In the genomic region with DNA sequence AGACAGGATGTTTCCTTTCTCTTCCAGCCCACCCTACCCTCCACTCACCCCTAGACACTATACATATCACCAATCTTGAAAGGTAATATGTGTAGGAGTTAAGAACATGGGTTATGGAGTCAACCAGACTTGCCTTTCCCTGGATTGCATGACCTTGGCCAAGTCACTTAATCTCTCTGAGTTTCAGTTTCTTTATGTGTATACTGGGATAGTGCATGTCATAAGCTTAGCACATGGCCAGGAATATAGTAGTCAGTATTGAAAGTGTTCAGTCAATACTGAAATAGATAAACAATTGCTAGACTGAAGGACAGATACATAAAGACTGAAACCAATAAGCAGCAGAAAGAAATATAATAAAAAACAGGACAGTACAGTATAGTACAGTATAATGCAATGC, we compare ENCODE assay signal across 21 cellular contexts.
A peak's percentile ranks its signal among the peaks of the same experiment; 100 is the strongest.
DNase-seq lines count a peak whose midpoint lies in the region; ATAC-seq, FAIRE-seq and TF ChIP-seq lines count a peak whose summit lies in the region.
"Had no signal": no experiment of that assay in that cellular context is flagged by ENCODE, and none has a peak within 500 bp of the region (broad histone marks: within the 10 kb centered on the region; RNA-seq: fewer than 3 reads in every experiment).

No MANE protein-coding gene starts in this region.

- H3K4me3 Mint-ChIP-seq in activated T-helper 17 cell treated with anti-CD3 and anti-CD28 coated beads, Interleukin-2, amount 50 U/mL, for 72 hours = peak overlapping the region; percentile 54
- H3K4me3 Mint-ChIP-seq: CD14-positive monocyte; endodermal cell; IgD-negative memory B cell; stimulated activated naive B cell treated with anti-CD40 and anti-IgM and Interleukin-4, amounts not matched to agents 10 μg/mL and 1 μg/mL and 100 μg/mL, for 72 hours had no signal

- H3K27me3 Mint-ChIP-seq in activated T-helper 17 cell treated with anti-CD3 and anti-CD28 coated beads, Interleukin-2, amount 50 U/mL, for 72 hours = no peaks in the 10 kb centered on the region

- H3K9me3 Mint-ChIP-seq in activated T-helper 17 cell treated with anti-CD3 and anti-CD28 coated beads, Interleukin-2, amount 50 U/mL, for 72 hours = peaks cover 6% of the 10 kb centered on the region
- H3K9me3 Mint-ChIP-seq: IgD-negative memory B cell; stimulated activated naive B cell treated with anti-CD40 and anti-IgM and Interleukin-4, amounts not matched to agents 10 μg/mL and 1 μg/mL and 100 μg/mL, for 72 hours had no signal

- peaks cover 51% of the 10 kb centered on the region for H3K4me1 Mint-ChIP-seq in activated T-helper 17 cell treated with anti-CD3 and anti-CD28 coated beads, Interleukin-2, amount 50 U/mL, for 72 hours

- TF ChIP-seq POLR2A in GM12891 (IDR thresholded peaks at IDR 0.05; ENCODE audit: low read depth, low read length) = no peak

- no peak for DNase-seq in GM12891 (ENCODE audit: insufficient read length, low spot score)
- no peak for DNase-seq in NCI-H748 (lab: John Stamatoyannopoulos, UW; ENCODE audit: unreplicated experiment)
- no peak for DNase-seq in GF-D8 (lab: John Stamatoyannopoulos, UW)
- no peak for DNase-seq in HuH-7 (ENCODE audit: low spot score)
- DNase-seq: activated CD4-positive, CD25-positive, alpha-beta regulatory T cell treated with anti-CD3 and anti-CD28 coated beads, Interleukin-2, amount 50 U/mL, for 72 hours; activated gamma-delta T cell treated with Interleukin-2 at 50 U/mL for 16 hours; cortex of kidney; endodermal cell; MM.1S; NCI-H1694; NCI-H69; stimulated activated naive B cell treated with anti-CD40 and anti-IgM and Interleukin-4, amounts not matched to agents 10 μg/mL and 1 μg/mL and 100 μg/mL, for 72 hours; thyroid gland had no signal

- H3K27ac Mint-ChIP-seq in activated T-helper 17 cell treated with anti-CD3 and anti-CD28 coated beads, Interleukin-2, amount 50 U/mL, for 72 hours = peak overlapping the region; percentile 94
- H3K27ac Mint-ChIP-seq: CD14-positive monocyte; endodermal cell; IgD-negative memory B cell; stimulated activated naive B cell treated with anti-CD40 and anti-IgM and Interleukin-4, amounts not matched to agents 10 μg/mL and 1 μg/mL and 100 μg/mL, for 72 hours had no signal

- H3K36me3 Mint-ChIP-seq in activated T-helper 17 cell treated with anti-CD3 and anti-CD28 coated beads, Interleukin-2, amount 50 U/mL, for 72 hours (ENCODE audit: low read depth) = peaks cover 5% of the 10 kb centered on the region

- FAIRE-seq in GM12891 (lab: Jason Lieb, UNC) = peak; percentile 20
- FAIRE-seq: D721Med had no signal

- ATAC-seq in GM18870 (IDR thresholded peaks at IDR 0.05; ENCODE audit: unreplicated experiment) (peak; percentile 23), HG02973 (IDR thresholded peaks at IDR 0.05; ENCODE audit: unreplicated experiment) (peak; percentile 33), GM19395 (IDR thresholded peaks at IDR 0.05; ENCODE audit: unreplicated experiment) (no peak)
- ATAC-seq in activated T-helper 17 cell treated with anti-CD3 and anti-CD28 coated beads, Interleukin-2, amount 50 U/mL, for 72 hours (replicated peaks) = peak; percentile 45
- ATAC-seq: Right ventricle myocardium inferior; stimulated activated naive B cell treated with anti-CD40 and anti-IgM and Interleukin-4, amounts not matched to agents 10 μg/mL and 1 μg/mL and 100 μg/mL, for 72 hours had no signal

TF ChIP-seq in GM12891, 5 proteins besides CTCF, POLR2A, EP300 and RAD21:
- TF ChIP-seq POU2F2 (IDR thresholded peaks at IDR 0.05; ENCODE audit: low read depth, low read length) = no peak
- TF ChIP-seq SPI1 (IDR thresholded peaks at IDR 0.05; ENCODE audit: low read depth, low read length) = no peak
- TF ChIP-seq TAF1 (IDR thresholded peaks at IDR 0.05; ENCODE audit: low read depth, low read length) = no peak
- TF ChIP-seq POLR2AphosphoS5 (IDR thresholded peaks at IDR 0.05; ENCODE audit: low read depth, low read length) = no peak
- no peak for TF ChIP-seq PAX5 (IDR thresholded peaks at IDR 0.05; ENCODE audit: insufficient read depth, low read length, severe bottlenecking)
